ENCODE assay signal across 15 cellular contexts in the genomic region with DNA sequence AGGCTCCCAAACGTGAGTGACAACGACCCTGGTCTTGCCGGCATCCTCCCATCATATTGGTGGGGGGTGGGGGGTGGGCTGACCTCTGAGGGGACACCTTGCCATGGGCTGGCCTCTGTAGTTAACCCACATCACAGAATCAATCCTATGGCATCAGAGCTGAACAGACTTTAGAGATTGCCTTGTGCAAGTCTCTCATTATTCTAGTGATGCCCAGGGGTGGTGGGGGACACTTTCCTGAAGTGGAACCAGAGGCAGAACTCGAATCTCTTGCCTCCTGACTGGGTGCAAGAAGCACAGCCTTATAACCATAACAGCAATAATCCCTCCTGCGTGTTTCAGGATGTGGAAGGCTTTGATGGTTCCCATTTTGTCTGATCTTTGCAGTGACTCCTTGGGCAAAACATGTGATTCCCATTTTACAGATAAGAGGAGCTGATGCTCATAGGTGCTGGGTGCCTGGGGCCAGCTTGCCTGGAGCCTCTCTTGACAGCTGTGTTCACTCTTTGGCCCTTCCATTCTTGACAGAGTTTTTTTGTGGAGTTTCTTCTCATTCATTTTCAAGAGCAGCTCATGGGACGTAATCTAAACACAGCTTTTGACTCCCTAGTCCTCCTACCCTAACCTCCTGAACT. TPM values are rescaled to one million over a fixed set of nuclear protein-coding genes. Genes with fewer than 3 reads are reported as not detected.
DNase-seq lines count a peak whose midpoint lies in the region; ATAC-seq and TF ChIP-seq lines count a peak whose summit lies in the region.
"Had no signal": no experiment of that assay in that cellular context is flagged by ENCODE, and none has a peak within 500 bp of the region (broad histone marks: within the 10 kb centered on the region; RNA-seq: fewer than 3 reads in every experiment).

No MANE protein-coding gene starts in this region.

- no peak for TF ChIP-seq POLR2A in IMR-90 (IDR thresholded peaks at IDR 0.05; ENCODE audit: low read depth, low read length)

- H3K9me3 Mint-ChIP-seq in stimulated activated naive B cell treated with anti-CD40 and anti-IgM and Interleukin-4, amounts not matched to agents 10 μg/mL and 1 μg/mL and 100 μg/mL, for 72 hours, result no peaks in the 10 kb centered on the region
- H3K9me3 Mint-ChIP-seq: CD4-positive, alpha-beta memory T cell; T-helper 1 cell treated with Interleukin-12 subunit alpha and Interleukin-12 subunit beta and Interleukin-4 antibody, amounts not matched to agents 30 μg/mL and 1 μg/mL, for 36 hours had no signal

- no peak for TF ChIP-seq RAD21 in IMR-90 (IDR thresholded peaks at IDR 0.05; ENCODE audit: low read length)

- no peaks in the 10 kb centered on the region for H3K9me3 ChIP-seq in IMR-90 (ENCODE audit: control insufficient read depth, insufficient read depth, low read length)
- H3K9me3 ChIP-seq in OCI-LY1 (ENCODE audit: low read length), result no peaks in the 10 kb centered on the region
- no peaks in the 10 kb centered on the region for H3K9me3 ChIP-seq in hepatocyte (ENCODE audit: low read depth)

- H2AK9ac ChIP-seq in IMR-90 (replicated peaks; ENCODE audit: low read depth, low read length, poor library complexity), result no peak overlapping the region

- no peak for DNase-seq in IMR-90
- DNase-seq in hepatocyte (ENCODE audit: low spot score), result no peak
- no peak for DNase-seq in stimulated activated naive B cell treated with anti-CD40 and anti-IgM and Interleukin-4, amounts not matched to agents 10 μg/mL and 1 μg/mL and 100 μg/mL, for 72 hours
- no peak for DNase-seq in NCI-H128 (lab: John Stamatoyannopoulos, UW; ENCODE audit: unreplicated experiment)
- DNase-seq: CD4-positive, alpha-beta memory T cell; GOT3; NCI-H1417 treated with DMSO at 0.1 percent for 48 hours; NCI-H2171; NCI-H748 treated with DMSO at 0.1 percent for 48 hours; SHP77 treated with DMSO at 0.1 percent for 48 hours had no signal

- peaks cover 49 to 55% of the 10 kb centered on the region in 2 donors for H3K4me1 Mint-ChIP-seq in stimulated activated naive B cell treated with anti-CD40 and anti-IgM and Interleukin-4, amounts not matched to agents 10 μg/mL and 1 μg/mL and 100 μg/mL, for 72 hours

- TF ChIP-seq CTCF in IMR-90 (conservative IDR thresholded peaks at IDR 0.05; ENCODE audit: low read depth, low read length) (no peak), OCI-LY1 (IDR thresholded peaks at IDR 0.05; ENCODE audit: low read length) (no peak), hepatocyte (IDR thresholded peaks at IDR 0.05; ENCODE audit: poor library complexity) (no peak)

- no peak overlapping the region for H3K14ac ChIP-seq in IMR-90 (replicated peaks; ENCODE audit: low read depth, low read length)

- H4K91ac ChIP-seq in IMR-90 (ENCODE audit: insufficient read depth, low read depth, low read length), result no peak overlapping the region

- H4K8ac ChIP-seq in IMR-90 (ENCODE audit: low read depth in 2 of 2, low read length in 2 of 2), result no peak overlapping the region

- H4K5ac ChIP-seq in IMR-90 (ENCODE audit: low read depth, low read length), result no peak overlapping the region

- ATAC-seq in IMR-90 (ENCODE audit: low read depth), result no peak
- ATAC-seq in stimulated activated naive B cell treated with anti-CD40 and anti-IgM and Interleukin-4, amounts not matched to agents 10 μg/mL and 1 μg/mL and 100 μg/mL, for 72 hours (replicated peaks), result peak in 1 of 2 donors; percentile 6
- ATAC-seq in HG02798 (IDR thresholded peaks at IDR 0.05; ENCODE audit: poor library complexity, unreplicated experiment), result no peak
- ATAC-seq in GM19455 (IDR thresholded peaks at IDR 0.05; ENCODE audit: unreplicated experiment), result no peak
- ATAC-seq: SK-N-SH treated with all-trans-retinoic acid at 6 μM for 48 hours had no signal

- H3K18ac ChIP-seq in IMR-90 (ENCODE audit: low read depth, low read length), result no peak overlapping the region; the same call in 1 of the 2 replicates

- H3K9ac ChIP-seq in IMR-90 (ENCODE audit: low read depth, low read length), result no peak overlapping the region
- peak overlapping the region; percentile 80 for H3K9ac ChIP-seq in OCI-LY1 (ENCODE audit: low read length)

- H3K4me2 ChIP-seq in IMR-90 (ENCODE audit: low read depth, low read length) (no peak overlapping the region), OCI-LY1 (ENCODE audit: low read length) (peak overlapping the region; percentile 75), hepatocyte (no peak overlapping the region)

- H3K9me2 ChIP-seq in OCI-LY1 (ENCODE audit: low read depth, low read length), result no peaks in the 10 kb centered on the region
- H3K9me2 ChIP-seq in hepatocyte (replicated peaks; ENCODE audit: insufficient read depth), result no peaks in the 10 kb centered on the region

- H3K56ac ChIP-seq in IMR-90 (ENCODE audit: extremely low read depth, insufficient read depth, low read length), result no peak overlapping the region

- intact Hi-C loops in IMR-90 (cut with micrococcal nuclease), result no loop called here

- H3K9me1 ChIP-seq in IMR-90 (ENCODE audit: insufficient read depth, low read length), result peaks cover 11% of the 10 kb centered on the region

- H3K27me3 ChIP-seq in IMR-90 (ENCODE audit: control insufficient read depth, insufficient read depth, low read length), result peaks cover 30% of the 10 kb centered on the region
- no peaks in the 10 kb centered on the region for H3K27me3 ChIP-seq in OCI-LY1 (ENCODE audit: insufficient read depth, low read length)
- peaks cover 22% of the 10 kb centered on the region for H3K27me3 ChIP-seq in hepatocyte

- H3K36me3 ChIP-seq in IMR-90 (ENCODE audit: control insufficient read depth, insufficient read depth, low read length), result no peaks in the 10 kb centered on the region
- no peaks in the 10 kb centered on the region for H3K36me3 ChIP-seq in OCI-LY1 (ENCODE audit: insufficient read depth, low read length)
- H3K36me3 ChIP-seq in hepatocyte (replicated peaks; ENCODE audit: insufficient read depth, low read depth), result no peaks in the 10 kb centered on the region

- no peak overlapping the region for H2BK15ac ChIP-seq in IMR-90 (ENCODE audit: low read depth, low read length)

- H3K27ac Mint-ChIP-seq in stimulated activated naive B cell treated with anti-CD40 and anti-IgM and Interleukin-4, amounts not matched to agents 10 μg/mL and 1 μg/mL and 100 μg/mL, for 72 hours, result peak overlapping the region; percentile 81
- H3K27ac Mint-ChIP-seq: CD4-positive, alpha-beta memory T cell; T-helper 1 cell treated with Interleukin-12 subunit alpha and Interleukin-12 subunit beta and Interleukin-4 antibody, amounts not matched to agents 30 μg/mL and 1 μg/mL, for 36 hours had no signal

- dilution Hi-C loops in IMR-90 (cut with HindIII; ENCODE audit: low sequenced_read_pairs, unreplicated experiment), result no loop called here

- H3K27ac ChIP-seq in IMR-90 (ENCODE audit: insufficient read depth, low read length) (no peak overlapping the region), OCI-LY1 (ENCODE audit: low read depth, low read length, poor library complexity, severe bottlenecking) (peak overlapping the region; percentile 97), hepatocyte (peak overlapping the region; percentile 67)

- peaks cover 45 to 53% of the 10 kb centered on the region in 2 donors for H3K27me3 Mint-ChIP-seq in stimulated activated naive B cell treated with anti-CD40 and anti-IgM and Interleukin-4, amounts not matched to agents 10 μg/mL and 1 μg/mL and 100 μg/mL, for 72 hours

- H3K36me3 Mint-ChIP-seq in stimulated activated naive B cell treated with anti-CD40 and anti-IgM and Interleukin-4, amounts not matched to agents 10 μg/mL and 1 μg/mL and 100 μg/mL, for 72 hours, result peaks cover 0 to 1% of the 10 kb centered on the region in 2 donors
- H3K36me3 Mint-ChIP-seq: CD4-positive, alpha-beta memory T cell had no signal

- H2BK120ac ChIP-seq in IMR-90 (ENCODE audit: low read depth, low read length), result no peak overlapping the region

- no peak overlapping the region for H3K4ac ChIP-seq in IMR-90 (ENCODE audit: low read depth, low read length)

- CTCF ChIA-PET in IMR-90 (lab: Yijun Ruan, JAX), result no interaction called here

- H3K4me3 ChIP-seq in IMR-90 (ENCODE audit: insufficient read depth, low read depth, low read length) (no peak overlapping the region), OCI-LY1 (ENCODE audit: low read depth, low read length, poor library complexity, severe bottlenecking) (peak overlapping the region; percentile 48), hepatocyte (no peak overlapping the region)

- H3K79me2 ChIP-seq in OCI-LY1 (ENCODE audit: insufficient read depth, low read length) (no peaks in the 10 kb centered on the region), hepatocyte (no peaks in the 10 kb centered on the region)

- H4K20me1 ChIP-seq in IMR-90 (ENCODE audit: insufficient read depth, low read length) (no peaks in the 10 kb centered on the region; the same call in 1 of the 2 replicates), OCI-LY1 (ENCODE audit: insufficient read depth, low read length) (no peaks in the 10 kb centered on the region), hepatocyte (ENCODE audit: insufficient read depth, poor library complexity, severe bottlenecking) (no peaks in the 10 kb centered on the region)

- H2BK5ac ChIP-seq in IMR-90 (ENCODE audit: low read depth, low read length, poor library complexity, severe bottlenecking), result no peak overlapping the region

- peak overlapping the region in 1 of 2 donors; percentile 42 for H3K4me3 Mint-ChIP-seq in stimulated activated naive B cell treated with anti-CD40 and anti-IgM and Interleukin-4, amounts not matched to agents 10 μg/mL and 1 μg/mL and 100 μg/mL, for 72 hours
- H3K4me3 Mint-ChIP-seq: CD4-positive, alpha-beta memory T cell; T-helper 1 cell treated with Interleukin-12 subunit alpha and Interleukin-12 subunit beta and Interleukin-4 antibody, amounts not matched to agents 30 μg/mL and 1 μg/mL, for 36 hours had no signal

- BruUV-seq in IMR-90 (replicated peaks; lab: Mats Ljungman, UMichigan), result no TSS peak

- WGBS in IMR-90 (ENCODE audit: extremely low coverage in 2 of 2, insufficient read length in 1 of 2), 2 experiments, result no CpG with 5 or more reads among the region's 6 CpGs
- WGBS in hepatocyte (ENCODE audit: low lambda C conversion rate, missing lambda C conversion rate), result 50% methylated on average over 5 of the region's 6 CpGs

- no peaks in the 10 kb centered on the region for H3K79me1 ChIP-seq in IMR-90 (ENCODE audit: low read depth in 1 of 2, low read length in 2 of 2)

- in situ Hi-C loops in IMR-90 (cut with MboI; ENCODE audit: low sequenced_read_pairs), result no loop called here

- no peak overlapping the region for H2BK20ac ChIP-seq in IMR-90 (ENCODE audit: low read depth, low read length)

- no peaks in the 10 kb centered on the region for H3F3A ChIP-seq in OCI-LY1 (ENCODE audit: insufficient read depth, low read length)

- no peak overlapping the region for H3K23ac ChIP-seq in IMR-90 (ENCODE audit: low read depth, low read length)

- peaks cover 12% of the 10 kb centered on the region; the same call in 1 of the 2 replicates for H3K4me1 ChIP-seq in IMR-90 (ENCODE audit: control insufficient read depth, insufficient read depth, low read length)
- H3K4me1 ChIP-seq in OCI-LY1 (ENCODE audit: insufficient read depth, low read length, severe bottlenecking), result peaks cover 64% of the 10 kb centered on the region
- peaks cover 13% of the 10 kb centered on the region for H3K4me1 ChIP-seq in hepatocyte (ENCODE audit: insufficient read depth)

- POLR2A ChIA-PET in IMR-90 (lab: Charles Lee; ENCODE audit: unreplicated experiment), result no interaction called here

- H2AFZ ChIP-seq in IMR-90 (replicated peaks; ENCODE audit: low read length, poor library complexity), result no peak overlapping the region
- H2AFZ ChIP-seq in OCI-LY1 (ENCODE audit: low read length), result no peak overlapping the region
- H2AFZ ChIP-seq in hepatocyte, result no peak overlapping the region

- 0 out of 2 replicates have a peak overlapping the region, but pooled peaks have one; percentile 53 for H2AK5ac ChIP-seq in IMR-90 (ENCODE audit: low read depth, low read length)

RNA-seq across cellular contexts. Expression of a gene that starts 18.6 kb away (rescaled TPM):
- total RNA-seq in IMR-90 (2012; rRNA removed), result 10.3 and 10.4 TPM in 2 replicates
- 29.8 and 41.9 TPM in 2 replicates for polyA plus RNA-seq in IMR-90 (2012; rRNA removed)
- 29.9 and 83.6 TPM in 2 replicates for polyA plus RNA-seq in IMR-90 (2012; cell fraction: cytosol; rRNA removed)
- polyA plus RNA-seq in IMR-90 (2012; cell fraction: nucleus; rRNA removed; ENCODE audit: low replicate concordance), result 40.5 and 74.0 TPM in 2 replicates
- total RNA-seq in hepatocyte, result 62.9 and 64.9 TPM in 2 replicates
- polyA plus RNA-seq in hepatocyte, result 141 and 156 TPM in 2 replicates
- total RNA-seq: CD4-positive, alpha-beta memory T cell had no signal
- polyA plus RNA-seq: CD4-positive, alpha-beta memory T cell had no signal
